In the genomic region with DNA sequence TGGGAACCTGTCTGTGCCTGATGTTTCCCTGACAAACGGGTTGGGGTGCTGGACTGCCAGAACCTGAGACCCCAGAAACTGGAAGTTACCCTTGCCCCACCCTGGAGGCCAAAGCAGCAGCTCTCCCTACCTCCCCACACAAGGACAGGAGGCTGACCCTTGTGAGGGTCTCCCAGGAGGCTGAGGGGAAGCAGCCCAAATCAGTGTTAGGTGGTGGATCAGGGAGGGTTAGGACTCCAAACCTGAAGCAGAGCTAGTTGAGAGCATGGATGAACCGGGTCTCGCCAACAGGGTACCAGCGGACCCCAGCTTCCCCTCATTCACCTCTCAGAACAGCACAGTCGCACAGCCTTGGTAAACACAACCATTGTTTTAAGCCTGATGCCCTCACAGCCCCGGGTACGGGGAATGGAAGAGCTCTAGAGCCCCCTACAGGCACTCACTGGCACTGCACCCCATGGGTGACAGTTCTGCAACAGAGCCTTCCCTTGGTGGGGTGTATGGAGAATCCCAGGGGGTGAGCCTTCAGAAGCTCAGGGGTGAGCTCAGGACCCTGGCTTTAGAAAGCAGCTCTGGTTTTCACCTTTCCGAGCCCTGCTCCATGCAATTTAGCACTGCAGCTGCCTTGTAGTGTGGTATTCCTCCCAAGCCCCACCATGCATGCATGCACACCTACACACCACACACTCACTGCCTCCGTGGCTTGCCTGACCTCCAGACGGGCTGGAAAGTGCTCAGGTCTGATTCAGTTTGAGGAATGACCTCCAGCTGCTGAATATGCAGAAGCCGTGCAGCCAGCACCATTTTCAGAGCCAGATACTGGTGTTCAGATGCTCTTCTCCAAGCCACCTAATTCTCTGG, we compare ENCODE assay signal across 8 cellular contexts. TPM values are rescaled to one million over a fixed set of nuclear protein-coding genes. Genes with fewer than 3 reads are reported as not detected.
DNase-seq lines count a peak whose midpoint lies in the region; ATAC-seq and TF ChIP-seq lines count a peak whose summit lies in the region.

No MANE protein-coding gene starts in this region.

- TF ChIP-seq POLR2A in lower leg skin (IDR thresholded peaks at IDR 0.05), result no peak

- intact Hi-C loops in lower leg skin (cut with DNase I; ENCODE audit: low total_unique reads), result no loop called here

- no peak overlapping the region for H3K4me3 ChIP-seq in lower leg skin (ENCODE audit: low read depth, poor library complexity, severe bottlenecking)

- DNase-seq in DMS53 (lab: John Stamatoyannopoulos, UW) (peak; percentile 77), NCI-H226 (peak; percentile 36), dermis blood vessel endothelial cell (peak; percentile 82), lower leg skin (ENCODE audit: low spot score in 2 of 2) (peak; percentile 28 to 93)
- DNase-seq in activated CD4-positive, alpha-beta T cell treated with anti-CD3 and anti-CD28 coated beads for 4 hours, result peak; percentile 7 to 47
- peak; percentile 14 to 38 (median 30) for DNase-seq in stimulated activated CD4-positive, alpha-beta T cell treated with anti-CD3 and anti-CD28 coated beads, TNF-alpha, amount 100 ng/mL, for 4 hours (ENCODE audit: low read depth in 3 of 3)

- 11 to 30% methylated on average over 11 of the region's 11 CpGs for WGBS in lower leg skin, 2 donors

- ATAC-seq in HG02798 (IDR thresholded peaks at IDR 0.05; ENCODE audit: poor library complexity, unreplicated experiment) (peak; percentile 73), HG03045 (IDR thresholded peaks at IDR 0.05; ENCODE audit: unreplicated experiment) (no peak)

- peak in 1 of 3 donors; percentile 61 for TF ChIP-seq CTCF in lower leg skin (IDR thresholded peaks at IDR 0.05)

RNA-seq across cellular contexts. Expression of gene ESRRB, which starts 11.2 kb away (rescaled TPM):
- total RNA-seq in dermis blood vessel endothelial cell (not detected in 2 replicates), lower leg skin (1 to 10 TPM in 1 of 4 donors, under 1 TPM in 2, not detected in 1; 0.08 to 1.1 (median 0.19) TPM)

Comparison
In these comparisons a context has a peak if more than half of its experiments do, and no peak if none do; other contexts are left out.
1. DNase-seq: peak in every context shown above with its lines; median percentile 82 in dermis blood vessel endothelial cell; 77 in DMS53; 60 in lower leg skin; 36 in NCI-H226; 30 in stimulated activated CD4-positive, alpha-beta T cell treated with anti-CD3 and anti-CD28 coated beads, TNF-alpha, amount 100 ng/mL, for 4 hours; 27 in activated CD4-positive, alpha-beta T cell treated with anti-CD3 and anti-CD28 coated beads for 4 hours.